In the genomic region with DNA sequence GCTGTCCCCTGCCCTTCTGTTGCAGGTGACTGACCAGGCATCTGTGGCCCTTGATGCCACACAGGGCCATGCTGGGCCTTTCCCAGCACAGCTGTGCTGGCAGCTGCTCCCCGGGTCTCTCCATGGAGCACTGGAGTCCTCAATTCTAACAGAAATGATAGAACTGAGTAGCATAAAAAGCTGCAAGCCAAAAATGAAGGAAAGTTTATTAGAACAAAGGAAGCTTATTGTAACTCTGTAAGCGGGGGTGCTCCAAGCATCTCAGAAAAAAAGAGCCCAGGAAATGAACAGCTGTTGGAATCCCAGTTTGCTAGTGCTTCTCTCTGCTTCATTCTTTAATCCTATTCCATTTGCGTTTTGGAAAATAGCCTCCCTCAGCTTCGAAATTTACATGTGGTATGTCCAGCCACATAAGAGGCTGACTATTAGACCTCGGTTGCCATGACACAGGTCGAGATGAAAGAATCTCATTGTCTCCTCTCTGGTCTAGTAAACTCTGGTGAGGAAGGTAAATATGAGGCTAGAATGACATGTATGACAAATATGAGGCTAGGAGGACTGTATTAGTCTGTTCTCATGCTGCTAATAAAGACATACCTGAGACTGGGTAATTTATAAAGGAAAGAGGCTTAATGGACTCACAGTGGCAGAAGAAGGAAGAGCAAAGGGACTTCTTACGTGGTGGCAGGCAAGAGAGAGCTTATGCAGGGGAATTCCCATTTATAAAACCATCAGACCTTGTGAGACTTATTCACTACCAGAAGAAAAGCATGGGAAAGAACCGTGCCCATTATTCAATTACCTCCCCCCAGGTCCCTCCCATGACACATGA, we compare ENCODE assay signal across 12 cellular contexts. TPM values are rescaled to one million over a fixed set of nuclear protein-coding genes. Genes with fewer than 3 reads are reported as not detected.
A peak's percentile ranks its signal among the peaks of the same experiment; 100 is the strongest.
DNase-seq lines count a peak whose midpoint lies in the region; ATAC-seq, FAIRE-seq and TF ChIP-seq lines count a peak whose summit lies in the region.
"Had no signal": no experiment of that assay in that cellular context is flagged by ENCODE, and none has a peak within 500 bp of the region (broad histone marks: within the 10 kb centered on the region; RNA-seq: fewer than 3 reads in every experiment).

No MANE protein-coding gene starts in this region.

- H4K20me1 ChIP-seq in GM12878 (ENCODE audit: control insufficient read depth, insufficient read depth) (no peaks in the 10 kb centered on the region), neural progenitor cell (ENCODE audit: low read depth) (peaks cover 3% of the 10 kb centered on the region)

- H3K4me3 Mint-ChIP-seq in neural progenitor cell, result no peak overlapping the region
- H3K4me3 Mint-ChIP-seq: activated T-helper 1 cell treated with anti-CD3 and anti-CD28 coated beads, Interleukin-12 subunit alpha, Interleukin-12 subunit beta, Interleukin-2, Interleukin-4 antibody, amounts not matched to agents 30 ng/mL and 10 ng/mL and 1 ng/mL, durations not matched to agents 14 hours and 24 hours and 36 hours had no signal

- peaks cover 38% of the 10 kb centered on the region for H3K4me1 Mint-ChIP-seq in neural progenitor cell

- RAD21 ChIA-PET in GM12878 (lab: Charles Lee; ENCODE audit: unreplicated experiment), result interaction anchor here (0.7 to 3.5 kb wide), 19 partner anchors 10 to 272 kb away, joined by 3 to 30 read pairs (median 4); partner anchors contain the start of genes EPDR1 and SFRP4

- SMC1A ChIA-PET in GM12878 (lab: Charles Lee; ENCODE audit: uncharacterized antibody, unreplicated experiment), result interaction anchor here (0.8 to 7.7 kb wide), 21 partner anchors 8 to 279 kb away, joined by 3 to 98 read pairs (median 5); partner anchors contain the start of genes EPDR1, GPR141 and SFRP4

- no peaks in the 10 kb centered on the region for H3K36me3 Mint-ChIP-seq in neural progenitor cell

- H3K9me3 ChIP-seq in GM12878 (replicated peaks; ENCODE audit: control insufficient read depth, insufficient read depth, low read length) (no peaks in the 10 kb centered on the region), neural progenitor cell (ENCODE audit: low read depth) (no peaks in the 10 kb centered on the region)

- H3K9ac ChIP-seq in GM12878 (ENCODE audit: control insufficient read depth, insufficient read depth, low read length) (no peak overlapping the region; the same call in 1 of the 2 replicates), neural progenitor cell (no peak overlapping the region)

- TF ChIP-seq CTCF in GM12865 (IDR thresholded peaks at IDR 0.05; ENCODE audit: insufficient read depth, low read depth, low read length, missing control alignments) (no peak), GM12878 (IDR thresholded peaks at IDR 0.05 in 2 of 3, conservative IDR thresholded peaks at IDR 0.05 in 1 of 3; ENCODE audit: control insufficient read depth in 2 of 3, extremely low read depth in 1 of 3, insufficient read depth in 1 of 3, low read depth in 3 of 3, low read length in 3 of 3) (no peak), neural progenitor cell (IDR thresholded peaks at IDR 0.05) (no peak)

- 35% methylated on average over 8 of the region's 8 CpGs for WGBS in GM12878 (ENCODE audit: insufficient coverage, insufficient replicate concordance, low lambda C conversion rate, missing lambda C conversion rate)

- no peak for TF ChIP-seq RAD21 in GM12878 (IDR thresholded peaks at IDR 0.05; ENCODE audit: insufficient read depth, low read depth, low read length)

- H3K36me3 ChIP-seq in GM12878 (ENCODE audit: control insufficient read depth in 2 of 2, insufficient read depth in 2 of 2, low read length in 1 of 2) (no peaks in the 10 kb centered on the region), neural progenitor cell (no peaks in the 10 kb centered on the region)

- no peaks in the 10 kb centered on the region for H3F3A ChIP-seq in neural progenitor cell (ENCODE audit: low read depth)

- CTCF ChIA-PET in GM12878 (lab: Yijun Ruan, JAX), result interaction anchor here (0.6 to 6.1 kb wide), 14 partner anchors 9 to 425 kb away, joined by 3 to 108 read pairs (median 5); partner anchors contain the start of genes EPDR1 and SFRP4

- H3K4me1 ChIP-seq in GM12878 (ENCODE audit: control insufficient read depth, insufficient read depth, low read length) (peaks cover 3% of the 10 kb centered on the region; the same call in 1 of the 2 replicates), neural progenitor cell (peaks cover 9% of the 10 kb centered on the region)

- BruUV-seq in GM12878 (replicated peaks; lab: Mats Ljungman, UMichigan), result TSS peak; percentile 89

- in situ Hi-C loops in GM12878 (cut with MboI), result no loop called here

- no peak for FAIRE-seq in GM12878 (lab: Jason Lieb, UNC)
- FAIRE-seq: K562 had no signal

- H3K79me2 ChIP-seq in GM12878 (ENCODE audit: control insufficient read depth, insufficient read depth, low read length), result no peaks in the 10 kb centered on the region
- no peaks in the 10 kb centered on the region for H3K79me2 ChIP-seq in neural progenitor cell (ENCODE audit: low read depth)

- H3K9me3 Mint-ChIP-seq in neural progenitor cell, result no peaks in the 10 kb centered on the region
- H3K9me3 Mint-ChIP-seq: activated T-helper 1 cell treated with anti-CD3 and anti-CD28 coated beads, Interleukin-12 subunit alpha, Interleukin-12 subunit beta, Interleukin-2, Interleukin-4 antibody, amounts not matched to agents 30 ng/mL and 10 ng/mL and 1 ng/mL, durations not matched to agents 14 hours and 24 hours and 36 hours had no signal

- TF ChIP-seq EP300 in GM12878 (IDR thresholded peaks at IDR 0.05; ENCODE audit: borderline replicate concordance in 1 of 2, control insufficient read depth in 1 of 2, low read depth in 2 of 2, low read length in 2 of 2), result peak in 1 of 2 experiments; percentile 36; a peak in 1 of 4 replicates

- H3K27ac ChIP-seq in GM12878 (ENCODE audit: control insufficient read depth, insufficient read depth), result peak overlapping the region; percentile 43
- no peak overlapping the region for H3K27ac ChIP-seq in neural progenitor cell

- H3K27me3 ChIP-seq in GM12878 (replicated peaks in 1 of 2; ENCODE audit: control insufficient read depth in 2 of 2, insufficient read depth in 2 of 2, low read length in 1 of 2), result no peaks in the 10 kb centered on the region
- H3K27me3 ChIP-seq in neural progenitor cell, result no peaks in the 10 kb centered on the region

- TF ChIP-seq POLR2A in GM12878 (IDR thresholded peaks at IDR 0.05; ENCODE audit: low read depth, low read length), result no peak

- peak; percentile 42 for DNase-seq in GM12865 (ENCODE audit: low read depth)
- DNase-seq in GM12878 (ENCODE audit: low read depth, low spot score), result peak; percentile 54
- no peak for DNase-seq in neural progenitor cell (ENCODE audit: low spot score)
- DNase-seq in DMS153 (lab: John Stamatoyannopoulos, UW), result no peak
- DNase-seq in OCI-M2 (lab: John Stamatoyannopoulos, UW; ENCODE audit: unreplicated experiment), result no peak
- DNase-seq in NCI-H774 (lab: John Stamatoyannopoulos, UW), result no peak
- no peak for DNase-seq in NK-92 treated with Interleukin-12 subunit alpha and Interleukin-12 subunit beta, amount 100 ng/mL, for 24 hours (lab: John Stamatoyannopoulos, UW)
- DNase-seq: NCI-H748 treated with DMSO at 0.1 percent for 48 hours had no signal

- ATAC-seq in HG02759 (IDR thresholded peaks at IDR 0.05; ENCODE audit: unreplicated experiment), result peak; percentile 54
- peak; percentile 86 for ATAC-seq in GM12878

- POLR2A ChIA-PET in GM12878 (lab: Charles Lee), result interaction anchor here (0.7 to 2.2 kb wide), 10 partner anchors 15 to 128 kb away, joined by 3 to 17 read pairs (median 3); partner anchors contain the start of genes EPDR1 and SFRP4

- peak overlapping the region; percentile 79 for H2AFZ ChIP-seq in GM12878 (ENCODE audit: control insufficient read depth, low read depth, low read length)
- no peak overlapping the region for H2AFZ ChIP-seq in neural progenitor cell (replicated peaks)

- peaks cover 3% of the 10 kb centered on the region for H3K27me3 Mint-ChIP-seq in neural progenitor cell (ENCODE audit: insufficient read depth, low read depth)

- peak overlapping the region; percentile 84 for H3K27ac Mint-ChIP-seq in neural progenitor cell
- H3K27ac Mint-ChIP-seq: activated T-helper 1 cell treated with anti-CD3 and anti-CD28 coated beads, Interleukin-12 subunit alpha, Interleukin-12 subunit beta, Interleukin-2, Interleukin-4 antibody, amounts not matched to agents 30 ng/mL and 10 ng/mL and 1 ng/mL, durations not matched to agents 14 hours and 24 hours and 36 hours had no signal

- H3K4me3 ChIP-seq in GM12865 (ENCODE audit: low read depth, low read length) (no peak overlapping the region), GM12878 (no peak overlapping the region; the same call in 1 of the 2 replicates), neural progenitor cell (no peak overlapping the region)
- H3K4me3 ChIP-seq: K562 had no signal

- intact Hi-C loops in GM12878 (cut with micrococcal nuclease; ENCODE audit: unreplicated experiment), result no loop called here

- no peak overlapping the region; the same call in 1 of the 2 replicates for H3K4me2 ChIP-seq in GM12878 (ENCODE audit: control insufficient read depth, insufficient read depth)
- H3K4me2 ChIP-seq in neural progenitor cell, result no peak overlapping the region

RNA-seq across cellular contexts. Expression of gene EPDR1, which starts 23.7 kb away (rescaled TPM):
- total RNA-seq in GM12878 (2013; cell fraction: nucleolus; rRNA removed), result 5.9 and 7.4 TPM in 2 replicates
- 4.2 and 5.5 TPM in 2 replicates for total RNA-seq in GM12878 (2014; rRNA removed)
- total RNA-seq in GM12878 (2014; rRNA removed; fragmentation: Illumina TruSeq; extraction: Trizol), result 2.9 and 3.1 TPM in 2 replicates
- 4.5 and 5.5 TPM in 2 replicates for total RNA-seq in GM12878 (2021)
- polyA plus RNA-seq in GM12878 (2011; ENCODE audit: low read depth), result 1.1 TPM
- polyA plus RNA-seq in GM12878 (2011; rRNA removed), result 18.8 and 21.4 TPM in 2 replicates
- polyA plus RNA-seq in GM12878 (2011; cell fraction: cytosol; rRNA removed), result 15.4 and 15.9 TPM in 2 replicates
- polyA plus RNA-seq in GM12878 (2011; cell fraction: nucleus; rRNA removed), result 8.1 and 8.7 TPM in 2 replicates
- polyA plus RNA-seq in GM12878 (2012), result 0.95 and 3.3 TPM in 2 replicates
- polyA plus RNA-seq in GM12878 (2014; fragmentation: Illumina TruSeq; extraction: Trizol), result 3.6 and 4.4 TPM in 2 replicates
- polyA plus RNA-seq in GM12878 (2014; fragmentation: Nextera tagmentation; extraction: Ambion mirVana), result 1 to 10 TPM; 1.2 to 2.2 TPM
- polyA plus RNA-seq in GM12878 (2014; rRNA removed), result 4.2 and 4.9 TPM in 2 replicates
- polyA plus RNA-seq in GM12878 (2016; fragmentation: Nextera tagmentation; extraction: Ambion mirVana), result 1 to 10 TPM; 5.4 to 6.7 TPM
- 9.5 and 10.3 TPM in 2 replicates for polyA minus RNA-seq in GM12878 (2011; rRNA and poly(A)+ RNA removed)
- polyA minus RNA-seq in GM12878 (2011; cell fraction: cytosol; rRNA and poly(A)+ RNA removed), result 5.5 and 7.6 TPM in 2 replicates
- polyA minus RNA-seq in GM12878 (2011; cell fraction: nucleus; rRNA and poly(A)+ RNA removed), result 11.5 and 17.2 TPM in 2 replicates
- 6.8 and 10.6 TPM in 2 replicates for total RNA-seq in neural progenitor cell (ENCODE audit: low replicate concordance)
- total RNA-seq: activated T-helper 1 cell treated with anti-CD3 and anti-CD28 coated beads, Interleukin-12 subunit alpha, Interleukin-12 subunit beta, Interleukin-2, Interleukin-4 antibody, amounts not matched to agents 30 ng/mL and 10 ng/mL and 1 ng/mL, durations not matched to agents 14 hours and 24 hours and 36 hours had no signal

RNA-seq across cellular contexts. Expression of gene SFRP4, which starts 27.5 kb away (rescaled TPM):
- not detected in 2 replicates for total RNA-seq in GM12878 (2013; cell fraction: nucleolus; rRNA removed)
- total RNA-seq in GM12878 (2014; rRNA removed), result not detected in 2 replicates
- not detected in 2 replicates for total RNA-seq in GM12878 (2014; rRNA removed; fragmentation: Illumina TruSeq; extraction: Trizol)
- 0.24 TPM in 1 of 2 replicates, not detected in the other for total RNA-seq in GM12878 (2021)
- polyA plus RNA-seq in GM12878 (2011; ENCODE audit: low read depth), result not detected
- 0.14 and 0.20 TPM in 2 replicates for polyA plus RNA-seq in GM12878 (2011; rRNA removed)
- polyA plus RNA-seq in GM12878 (2011; cell fraction: cytosol; rRNA removed), result 0.06 and 0.08 TPM in 2 replicates
- polyA plus RNA-seq in GM12878 (2011; cell fraction: nucleus; rRNA removed), result 0.07 and 0.13 TPM in 2 replicates
- 0.04 and 0.08 TPM in 2 replicates for polyA plus RNA-seq in GM12878 (2012)
- polyA plus RNA-seq in GM12878 (2014; fragmentation: Illumina TruSeq; extraction: Trizol), result not detected in 2 replicates
- polyA plus RNA-seq in GM12878 (2014; fragmentation: Nextera tagmentation; extraction: Ambion mirVana), result under 1 TPM in 1 of 2 experiments, not detected in 1; 0.02 TPM
- 0.03 and 0.15 TPM in 2 replicates for polyA plus RNA-seq in GM12878 (2014; rRNA removed)
- polyA plus RNA-seq in GM12878 (2016; fragmentation: Nextera tagmentation; extraction: Ambion mirVana), result not detected
- polyA minus RNA-seq in GM12878 (2011; rRNA and poly(A)+ RNA removed), result 0.10 and 0.29 TPM in 2 replicates
- polyA minus RNA-seq in GM12878 (2011; cell fraction: cytosol; rRNA and poly(A)+ RNA removed), result not detected in 2 replicates
- 0.24 TPM in 1 of 2 replicates, not detected in the other for polyA minus RNA-seq in GM12878 (2011; cell fraction: nucleus; rRNA and poly(A)+ RNA removed)
- total RNA-seq in neural progenitor cell (ENCODE audit: low replicate concordance), result not detected in 2 replicates
- total RNA-seq: activated T-helper 1 cell treated with anti-CD3 and anti-CD28 coated beads, Interleukin-12 subunit alpha, Interleukin-12 subunit beta, Interleukin-2, Interleukin-4 antibody, amounts not matched to agents 30 ng/mL and 10 ng/mL and 1 ng/mL, durations not matched to agents 14 hours and 24 hours and 36 hours; dermis microvascular lymphatic vessel endothelial cell; K562 had no signal
- polyA plus RNA-seq: K562 had no signal

Comparison
In these comparisons a context has a peak if more than half of its experiments do, and no peak if none do; other contexts are left out.
1. DNase-seq: peak in GM12865 (single experiment) and GM12878 (single experiment); none in neural progenitor cell (single experiment), DMS153 (single experiment), OCI-M2 (single experiment), NCI-H774 (single experiment) and NK-92 treated with Interleukin-12 subunit alpha and Interleukin-12 subunit beta, amount 100 ng/mL, for 24 hours (single experiment).